13 cellular contexts compared by ENCODE assay signal in genomic region chr18:79798999-79799370, GRCh38. TPM values are rescaled to one million over a fixed set of nuclear protein-coding genes. Genes with fewer than 3 reads are reported as not detected.
DNase-seq lines count a peak whose midpoint lies in the region; ATAC-seq lines count a peak whose summit lies in the region.
"Had no signal": no experiment of that assay in that cellular context is flagged by ENCODE, and none has a peak within 500 bp of the region (broad histone marks: within the 10 kb centered on the region; RNA-seq: fewer than 3 reads in every experiment).

No MANE protein-coding gene starts in this region.

- ATAC-seq in activated naive CD8-positive, alpha-beta T cell treated with anti-CD3 and anti-CD28 coated beads, Interleukin-2, amount 50 U/mL, for 24 hours = no peak
- ATAC-seq in left colon = peak; percentile 78

- peak overlapping the region; percentile 32 for H3K4me3 Mint-ChIP-seq in activated naive CD8-positive, alpha-beta T cell treated with anti-CD3 and anti-CD28 coated beads, Interleukin-2, amount 50 U/mL, for 24 hours
- H3K4me3 Mint-ChIP-seq: activated CD4-positive, alpha-beta T cell treated with anti-CD3 and anti-CD28 coated beads, Interleukin-2, amount 10 ng/mL, durations not matched to agents 24 days and 14 days had no signal

- peaks cover 2% of the 10 kb centered on the region for H3K36me3 Mint-ChIP-seq in activated naive CD8-positive, alpha-beta T cell treated with anti-CD3 and anti-CD28 coated beads, Interleukin-2, amount 50 U/mL, for 24 hours (ENCODE audit: low read depth)

- no peaks in the 10 kb centered on the region for H3K9me3 Mint-ChIP-seq in activated naive CD8-positive, alpha-beta T cell treated with anti-CD3 and anti-CD28 coated beads, Interleukin-2, amount 50 U/mL, for 24 hours
- H3K9me3 Mint-ChIP-seq: activated CD4-positive, alpha-beta T cell treated with anti-CD3 and anti-CD28 coated beads, Interleukin-2, amount 10 ng/mL, durations not matched to agents 24 days and 14 days had no signal

- peak; percentile 46 for DNase-seq in DMS53 (lab: John Stamatoyannopoulos, UW)
- DNase-seq in DMS53 treated with DMSO at 0.1 percent for 48 hours (lab: John Stamatoyannopoulos, UW; ENCODE audit: unreplicated experiment) = no peak
- DNase-seq in activated naive CD8-positive, alpha-beta T cell treated with anti-CD3 and anti-CD28 coated beads, Interleukin-2, amount 50 U/mL, for 24 hours = no peak
- peak in 1 of 2 donors; percentile 14 for DNase-seq in left colon
- no peak for DNase-seq in skeletal muscle cell (ENCODE audit: low read depth)
- no peak for DNase-seq in T-helper 9 cell
- DNase-seq in dedifferentiated amniotic fluid mesenchymal stem cell (ENCODE audit: extremely low spot score) = no peak
- DNase-seq in occipital lobe (lab: John Stamatoyannopoulos, UW) = no peak
- DNase-seq: activated CD4-positive, alpha-beta T cell treated with anti-CD3 and anti-CD28 coated beads, Interleukin-2, amount 10 ng/mL, durations not matched to agents 24 days and 14 days; NCI-H187 treated with DMSO at 0.1 percent for 48 hours; SHP77; stimulated activated CD4-positive, alpha-beta T cell treated with anti-CD3 and anti-CD28 coated beads, Interleukin-2, amount 100 ng/mL, for 24 hours had no signal

- peaks cover 48% of the 10 kb centered on the region for H3K27me3 Mint-ChIP-seq in activated naive CD8-positive, alpha-beta T cell treated with anti-CD3 and anti-CD28 coated beads, Interleukin-2, amount 50 U/mL, for 24 hours

- no peak overlapping the region for H3K27ac Mint-ChIP-seq in activated naive CD8-positive, alpha-beta T cell treated with anti-CD3 and anti-CD28 coated beads, Interleukin-2, amount 50 U/mL, for 24 hours
- H3K27ac Mint-ChIP-seq: activated CD4-positive, alpha-beta T cell treated with anti-CD3 and anti-CD28 coated beads, Interleukin-2, amount 10 ng/mL, durations not matched to agents 24 days and 14 days had no signal

- peak overlapping the region; percentile 22 for H3K4me3 ChIP-seq in skeletal muscle cell (ENCODE audit: low read depth, low read length)

- intact Hi-C loops in left colon (cut with DNase I, micrococcal nuclease) = no loop called here

- peaks cover 14% of the 10 kb centered on the region for H3K4me1 Mint-ChIP-seq in activated naive CD8-positive, alpha-beta T cell treated with anti-CD3 and anti-CD28 coated beads, Interleukin-2, amount 50 U/mL, for 24 hours

RNA-seq across cellular contexts. Expression of gene KCNG2, which starts 1.2 kb away (rescaled TPM):
- total RNA-seq in left colon = not detected
- 0.31 TPM for total RNA-seq in occipital lobe
- total RNA-seq: A172; activated CD4-positive, alpha-beta T cell treated with anti-CD3 and anti-CD28 coated beads, Interleukin-2, amount 10 ng/mL, durations not matched to agents 24 days and 14 days had no signal
